10 cellular contexts compared by ENCODE assay signal in the genomic region with DNA sequence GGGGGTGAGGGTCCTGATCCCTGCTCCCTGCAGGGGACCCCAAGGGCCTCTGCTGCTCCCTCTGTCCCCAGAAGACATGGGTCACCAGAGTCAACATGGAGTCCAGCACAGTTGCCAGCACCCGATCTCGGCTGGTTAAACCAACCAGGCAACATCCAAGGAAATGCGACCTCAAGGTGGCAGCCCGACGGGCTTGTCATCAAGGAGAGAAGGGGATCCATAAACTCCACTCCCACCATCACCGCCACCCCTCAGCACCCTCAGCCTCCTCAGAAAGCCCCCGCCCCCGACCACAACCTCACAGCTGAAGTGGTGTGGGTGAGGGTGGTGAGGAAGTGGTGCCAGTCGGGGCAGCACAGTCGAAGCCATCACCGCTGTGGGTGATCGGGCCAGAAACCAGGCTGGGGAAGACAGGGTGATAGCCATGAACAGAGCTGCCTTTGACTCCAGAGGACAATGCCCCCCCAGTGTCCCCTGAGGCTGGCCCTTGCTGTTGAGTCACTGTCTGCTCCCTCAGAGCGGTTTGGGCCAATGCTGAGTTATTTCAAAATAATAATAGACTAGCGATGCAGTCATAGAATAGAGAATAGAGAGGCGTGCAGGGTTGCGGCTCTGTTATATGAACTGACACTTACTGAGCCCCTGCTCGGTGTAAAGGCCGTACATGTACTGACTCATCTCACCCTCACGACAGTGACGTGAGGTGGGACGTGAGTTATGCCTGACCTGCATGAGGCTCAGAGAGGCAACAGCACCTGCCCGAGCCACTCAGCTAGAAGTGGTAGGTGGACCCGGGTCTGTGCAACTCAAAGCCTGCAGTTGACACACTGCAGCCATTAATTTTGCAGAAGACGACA.
DNase-seq lines count a peak whose midpoint lies in the region; ATAC-seq and TF ChIP-seq lines count a peak whose summit lies in the region.
"Had no signal": no experiment of that assay in that cellular context is flagged by ENCODE, and none has a peak within 500 bp of the region (broad histone marks: within the 10 kb centered on the region; RNA-seq: fewer than 3 reads in every experiment).

No MANE protein-coding gene starts in this region.

- peak; percentile 15 for DNase-seq in activated naive CD4-positive, alpha-beta T cell treated with Interleukin-2 at 50 U/mL for 16 hours
- no peak for DNase-seq in activated naive CD4-positive, alpha-beta T cell (lab: John Stamatoyannopoulos, UW)
- peak; percentile 20 for DNase-seq in choroid plexus epithelial cell (ENCODE audit: low read depth)
- DNase-seq in myocyte (ENCODE audit: low read depth) = peak; percentile 59
- peak; percentile 58 for DNase-seq in upper lobe of right lung
- no peak for DNase-seq in GF-D8 (lab: John Stamatoyannopoulos, UW)
- DNase-seq in GM10266 (ENCODE audit: extremely low spot score) = no peak

- intact Hi-C loops in upper lobe of right lung (cut with DNase I) = no loop called here

- no peak for TF ChIP-seq CTCF in choroid plexus epithelial cell (conservative IDR thresholded peaks at IDR 0.05; ENCODE audit: low read depth, low read length)
- TF ChIP-seq CTCF in upper lobe of right lung (IDR thresholded peaks at IDR 0.05) = no peak
- no peak for TF ChIP-seq CTCF in GM10266 (IDR thresholded peaks at IDR 0.05; ENCODE audit: control insufficient read depth, insufficient read depth, low read depth, missing control alignments)

- peaks cover 14% of the 10 kb centered on the region for H3K27me3 ChIP-seq in upper lobe of right lung
- H3K27me3 ChIP-seq: hepatocyte had no signal

- ATAC-seq in upper lobe of right lung = no peak
- ATAC-seq in HG02938 (IDR thresholded peaks at IDR 0.05; ENCODE audit: unreplicated experiment) = no peak

- no peak overlapping the region for H3K27ac ChIP-seq in upper lobe of right lung
- H3K27ac ChIP-seq: hepatocyte had no signal

- no peaks in the 10 kb centered on the region for H3K4me1 ChIP-seq in upper lobe of right lung

- H3K36me3 ChIP-seq in upper lobe of right lung = no peaks in the 10 kb centered on the region

- H3K4me3 ChIP-seq in choroid plexus epithelial cell (ENCODE audit: low read depth, low read length) (no peak overlapping the region), upper lobe of right lung (no peak overlapping the region)
- H3K4me3 ChIP-seq: hepatocyte, skin epidermis had no signal

- no peaks in the 10 kb centered on the region for H3K9me3 ChIP-seq in upper lobe of right lung

Comparison
In these comparisons a context has a peak if more than half of its experiments do, and no peak if none do; other contexts are left out.
1. DNase-seq: peak in activated naive CD4-positive, alpha-beta T cell treated with Interleukin-2 at 50 U/mL for 16 hours (single experiment), choroid plexus epithelial cell (single experiment), myocyte (single experiment) and upper lobe of right lung (single experiment); none in activated naive CD4-positive, alpha-beta T cell (0 of 4), GF-D8 (single experiment) and GM10266 (single experiment).